ENCODE assay signal across 20 cellular contexts in the genomic region with DNA sequence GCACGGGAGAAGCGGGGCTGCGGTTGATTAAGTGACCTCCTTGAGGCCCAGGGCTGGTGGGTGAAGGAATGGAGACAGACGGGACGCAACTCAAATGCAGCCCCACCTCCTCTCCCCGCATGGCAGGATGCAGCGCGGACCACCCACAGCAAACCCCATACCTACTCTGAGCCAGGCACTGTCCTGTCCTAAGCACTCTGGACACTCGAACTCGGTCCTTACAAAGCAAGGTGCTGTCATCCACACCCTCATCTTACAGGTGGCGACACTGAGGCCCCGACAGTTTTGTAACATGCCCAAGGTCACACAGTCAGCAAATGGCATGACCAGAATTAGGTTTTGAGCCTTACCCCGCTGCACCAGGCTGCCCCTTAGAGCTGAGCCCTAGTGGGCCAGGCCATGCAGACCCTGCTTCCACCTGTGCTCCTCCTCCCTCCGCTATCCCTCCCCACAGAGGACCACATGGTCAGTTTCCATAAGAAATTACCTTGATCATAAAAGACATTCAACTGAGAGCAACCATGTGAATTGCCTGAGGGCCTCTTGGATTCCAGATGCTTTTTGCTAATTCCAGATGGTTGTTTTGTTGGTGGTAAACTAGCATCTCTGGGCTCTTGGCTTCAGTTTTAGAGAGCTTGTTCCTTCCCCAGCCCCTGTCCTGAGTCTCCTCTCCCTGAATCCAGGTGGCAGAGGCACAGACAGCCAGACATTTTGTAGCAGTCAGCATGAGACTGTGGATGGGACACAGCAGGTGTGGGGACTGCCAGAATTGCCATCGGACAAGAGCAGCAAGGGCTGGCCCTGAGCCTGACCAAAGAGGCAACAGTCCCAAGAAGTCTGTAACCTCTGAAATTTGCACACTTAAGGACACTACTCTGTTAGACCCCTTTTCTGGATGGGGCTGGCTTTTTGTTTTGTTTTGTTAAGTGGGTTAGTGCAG.
A peak's percentile ranks its signal among the peaks of the same experiment; 100 is the strongest.
DNase-seq lines count a peak whose midpoint lies in the region; ATAC-seq, FAIRE-seq and TF ChIP-seq lines count a peak whose summit lies in the region.
"Had no signal": no experiment of that assay in that cellular context is flagged by ENCODE, and none has a peak within 500 bp of the region (broad histone marks: within the 10 kb centered on the region; RNA-seq: fewer than 3 reads in every experiment).

No MANE protein-coding gene starts in this region.

- H3K4me2 ChIP-seq in A549 (peak overlapping the region; percentile 34; the same call in 2 of the 3 replicates), SK-N-SH (no peak overlapping the region)

- no peak overlapping the region for H2AFZ ChIP-seq in SK-N-SH (ENCODE audit: low read depth)

- TF ChIP-seq EP300 in A549 (IDR thresholded peaks at IDR 0.05) (no peak), SK-N-SH (IDR thresholded peaks at IDR 0.05; ENCODE audit: borderline replicate concordance in 1 of 2, low read depth in 1 of 2, low read length in 1 of 2) (peak in 1 of 2 experiments; percentile 96; a peak in 2 of 4 replicates)

- no peak for FAIRE-seq in A549 (lab: Jason Lieb, UNC)

- peaks cover 11% of the 10 kb centered on the region for H3K4me1 ChIP-seq in A549
- H3K4me1 ChIP-seq in SK-N-SH (ENCODE audit: control insufficient read depth in 1 of 2, insufficient read depth in 2 of 2, low read depth in 1 of 2, low read length in 1 of 2): peaks cover 0 to 58% of the 10 kb centered on the region in 2 experiments; a peak in 2 of 4 replicates

- POLR2A ChIA-PET in A549 (lab: Yijun Ruan, JAX) (interaction anchor here (1.3 kb wide), 1 partner anchor 172 kb away, joined by 3 read pairs; a partner anchor contains a TSS), SK-N-SH (lab: Yijun Ruan, JAX) (interaction anchor here (0.6 to 1.0 kb wide), 6 partner anchors 11 to 172 kb away, joined by 3 to 4 read pairs (median 3); a partner anchor contains a TSS)

- no peaks in the 10 kb centered on the region for H4K20me1 ChIP-seq in SK-N-SH (ENCODE audit: insufficient read depth)

- H3K79me2 ChIP-seq in SK-N-SH (ENCODE audit: insufficient read depth): no peaks in the 10 kb centered on the region

- DNase-seq in A549 (ENCODE audit: low read depth in 1 of 2, low spot score in 1 of 2) (no peak), GM04504 (ENCODE audit: low read depth) (peak; percentile 16), SK-N-SH (peak; percentile 80), mesenteric fat pad (ENCODE audit: low spot score) (peak; percentile 77), NCI-H226 (no peak), AML-193 (lab: John Stamatoyannopoulos, UW) (no peak)
- DNase-seq in activated CD4-positive, alpha-beta T cell treated with anti-CD3 and anti-CD28 coated beads for 1 hour: no peak
- DNase-seq: activated CD4-positive, alpha-beta memory T cell treated with anti-CD3 and anti-CD28 coated beads, Interleukin-2, amount 10 ng/mL, durations not matched to agents 7 days and 5 days; activated naive CD4-positive, alpha-beta T cell treated with anti-CD3 and anti-CD28 coated beads, Interleukin-2, amount 10 ng/mL, durations not matched to agents 7 days and 5 days; activated T-cell treated with anti-CD3 and anti-CD28 coated beads, Interleukin-2, amount 50 U/mL, for 4 hours; anterior cingulate cortex; DND-41; erythroblast; IMR-90; mesenchymal stem cell; MM.1S; NCI-H187; stimulated activated naive CD4-positive, alpha-beta T cell treated with Interleukin-2 at 50 U/mL for 16 hours had no signal

- no peak for TF ChIP-seq POLR2A in A549 (IDR thresholded peaks at IDR 0.05; ENCODE audit: low read length)

- ATAC-seq in A549: no peak; a peak in 1 of 6 replicates
- no peak for ATAC-seq in HG03135 (IDR thresholded peaks at IDR 0.05; ENCODE audit: unreplicated experiment)
- ATAC-seq: activated T-cell treated with anti-CD3 and anti-CD28 coated beads, Interleukin-2, amount 50 U/mL, for 4 hours; gastroesophageal sphincter had no signal

- no peak overlapping the region for H3K4me3 ChIP-seq in A549
- no peak overlapping the region for H3K4me3 ChIP-seq in SK-N-SH (ENCODE audit: low read depth in 2 of 2, low read length in 1 of 2)
- H3K4me3 ChIP-seq: gastroesophageal sphincter had no signal

- peak overlapping the region; percentile 34 to 76; a peak in 5 of 6 replicates for H3K27ac ChIP-seq in A549
- H3K27ac ChIP-seq in SK-N-SH (ENCODE audit: low read depth in 2 of 2, low read length in 1 of 2): peak overlapping the region in 1 of 2 experiments; percentile 96; a peak in 2 of 4 replicates
- H3K27ac ChIP-seq: gastroesophageal sphincter had no signal

- H3K36me3 ChIP-seq in SK-N-SH (replicated peaks in 1 of 2; ENCODE audit: control insufficient read depth in 1 of 2, insufficient read depth in 2 of 2, low read length in 1 of 2): no peaks in the 10 kb centered on the region
- H3K36me3 ChIP-seq: gastroesophageal sphincter had no signal

- no peak overlapping the region for H3K9ac ChIP-seq in SK-N-SH

- CTCF ChIA-PET in A549 (lab: Yijun Ruan, JAX) (interaction anchor here (0.8 to 1.9 kb wide), 4 partner anchors 16 to 271 kb away, joined by 3 to 5 read pairs (median 3); no protein-coding TSS in a partner anchor), SK-N-SH (lab: Yijun Ruan, JAX) (interaction anchor here (0.9 to 1.6 kb wide), 5 partner anchors 10 to 298 kb away, joined by 3 to 7 read pairs (median 4); no protein-coding TSS in a partner anchor)

- H3K27me3 ChIP-seq in SK-N-SH (ENCODE audit: insufficient read depth): peaks cover 11% of the 10 kb centered on the region

- WGBS in A549 (ENCODE audit: missing lambda C conversion rate): 92% methylated on average over 15 of the region's 15 CpGs
- 83% methylated on average over 15 of the region's 15 CpGs for WGBS in SK-N-SH (ENCODE audit: low lambda C conversion rate)

- no peaks in the 10 kb centered on the region for H3K9me3 ChIP-seq in A549
- H3K9me3 ChIP-seq in SK-N-SH: no peaks in the 10 kb centered on the region
- H3K9me3 ChIP-seq: gastroesophageal sphincter had no signal

- no peaks in the 10 kb centered on the region for H3F3A ChIP-seq in SK-N-SH (replicated peaks; ENCODE audit: insufficient read depth)

- no peak for TF ChIP-seq CTCF in A549 (IDR thresholded peaks at IDR 0.05)
- no peak for TF ChIP-seq CTCF in SK-N-SH (IDR thresholded peaks at IDR 0.05)

- no peak for TF ChIP-seq RAD21 in A549 (conservative IDR thresholded peaks at IDR 0.05 in 1 of 2, IDR thresholded peaks at IDR 0.05 in 1 of 2)
- peak; percentile 34; the same call in 1 of the 2 replicates for TF ChIP-seq RAD21 in SK-N-SH (IDR thresholded peaks at IDR 0.05; ENCODE audit: low read length)

- H3K9me2 ChIP-seq in SK-N-SH: no peaks in the 10 kb centered on the region

TF ChIP-seq in A549, 52 proteins besides CTCF, POLR2A, EP300 and RAD21:
- no peak for TF ChIP-seq KDM5A (IDR thresholded peaks at IDR 0.05)
- TF ChIP-seq MYC (IDR thresholded peaks at IDR 0.05; ENCODE audit: borderline replicate concordance, low read length): no peak
- TF ChIP-seq SREBF2 (IDR thresholded peaks at IDR 0.05): no peak
- TF ChIP-seq RFX5 (IDR thresholded peaks at IDR 0.05): no peak
- TF ChIP-seq HEYL (CRISPR knock-in tag; IDR thresholded peaks at IDR 0.05): no peak
- no peak for TF ChIP-seq HDAC2 (IDR thresholded peaks at IDR 0.05)
- TF ChIP-seq CHD4 (IDR thresholded peaks at IDR 0.05; ENCODE audit: borderline replicate concordance): no peak
- TF ChIP-seq FOSL2 (IDR thresholded peaks at IDR 0.05): no peak
- no peak for TF ChIP-seq FOSL2 (CRISPR knock-in tag; IDR thresholded peaks at IDR 0.05)

TF ChIP-seq in SK-N-SH, 30 proteins besides CTCF, POLR2A, EP300 and RAD21 (continues in another document):
- TF ChIP-seq, protein P1, sequence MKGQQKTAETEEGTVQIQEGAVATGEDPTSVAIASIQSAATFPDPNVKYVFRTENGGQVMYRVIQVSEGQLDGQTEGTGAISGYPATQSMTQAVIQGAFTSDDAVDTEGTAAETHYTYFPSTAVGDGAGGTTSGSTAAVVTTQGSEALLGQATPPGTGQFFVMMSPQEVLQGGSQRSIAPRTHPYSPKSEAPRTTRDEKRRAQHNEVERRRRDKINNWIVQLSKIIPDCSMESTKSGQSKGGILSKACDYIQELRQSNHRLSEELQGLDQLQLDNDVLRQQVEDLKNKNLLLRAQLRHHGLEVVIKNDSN (IDR thresholded peaks at IDR 0.05; ENCODE audit: borderline replicate concordance, low read depth): no peak
- TF ChIP-seq TEAD4 (IDR thresholded peaks at IDR 0.05; ENCODE audit: borderline replicate concordance, insufficient read depth): no peak
- TF ChIP-seq FOXM1 (IDR thresholded peaks at IDR 0.05; ENCODE audit: low read depth): no peak
- TF ChIP-seq NFIC (IDR thresholded peaks at IDR 0.05; ENCODE audit: borderline replicate concordance): no peak
- no peak for TF ChIP-seq JUND (IDR thresholded peaks at IDR 0.05)
- TF ChIP-seq EZH2phosphoT487 (IDR thresholded peaks at IDR 0.05; ENCODE audit: borderline replicate concordance, low read depth): no peak
- no peak for TF ChIP-seq GABPA (IDR thresholded peaks at IDR 0.05; ENCODE audit: low read depth)
- TF ChIP-seq GATA2 (CRISPR knock-in tag; IDR thresholded peaks at IDR 0.05): peak; percentile 30
- peak; percentile 76 for TF ChIP-seq CHD2 (IDR thresholded peaks at IDR 0.05; ENCODE audit: low read length, partially characterized antibody)
- TF ChIP-seq FOXJ3 (CRISPR knock-in tag; IDR thresholded peaks at IDR 0.05): peak; percentile 91
- peak; percentile 4; the same call in 1 of the 2 replicates for TF ChIP-seq SMC3 (IDR thresholded peaks at IDR 0.05; ENCODE audit: low read depth, low read length)
- TF ChIP-seq, protein P2, sequence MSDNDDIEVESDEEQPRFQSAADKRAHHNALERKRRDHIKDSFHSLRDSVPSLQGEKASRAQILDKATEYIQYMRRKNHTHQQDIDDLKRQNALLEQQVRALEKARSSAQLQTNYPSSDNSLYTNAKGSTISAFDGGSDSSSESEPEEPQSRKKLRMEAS (IDR thresholded peaks at IDR 0.05; ENCODE audit: low read depth): no peak
- TF ChIP-seq, protein P3, sequence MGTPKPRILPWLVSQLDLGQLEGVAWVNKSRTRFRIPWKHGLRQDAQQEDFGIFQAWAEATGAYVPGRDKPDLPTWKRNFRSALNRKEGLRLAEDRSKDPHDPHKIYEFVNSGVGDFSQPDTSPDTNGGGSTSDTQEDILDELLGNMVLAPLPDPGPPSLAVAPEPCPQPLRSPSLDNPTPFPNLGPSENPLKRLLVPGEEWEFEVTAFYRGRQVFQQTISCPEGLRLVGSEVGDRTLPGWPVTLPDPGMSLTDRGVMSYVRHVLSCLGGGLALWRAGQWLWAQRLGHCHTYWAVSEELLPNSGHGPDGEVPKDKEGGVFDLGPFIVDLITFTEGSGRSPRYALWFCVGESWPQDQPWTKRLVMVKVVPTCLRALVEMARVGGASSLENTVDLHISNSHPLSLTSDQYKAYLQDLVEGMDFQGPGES (IDR thresholded peaks at IDR 0.05; ENCODE audit: low read depth, low read length): no peak

Comparison
In these comparisons a context has a peak if more than half of its experiments do, and no peak if none do; other contexts are left out.
1. DNase-seq: peak in GM04504 (single experiment), SK-N-SH (single experiment) and mesenteric fat pad (single experiment); none in A549 (0 of 2), activated CD4-positive, alpha-beta T cell treated with anti-CD3 and anti-CD28 coated beads for 1 hour (single experiment), NCI-H226 (single experiment) and AML-193 (0 of 2).